Comparison of ENCODE assay signal across 8 cellular contexts in the genomic region with DNA sequence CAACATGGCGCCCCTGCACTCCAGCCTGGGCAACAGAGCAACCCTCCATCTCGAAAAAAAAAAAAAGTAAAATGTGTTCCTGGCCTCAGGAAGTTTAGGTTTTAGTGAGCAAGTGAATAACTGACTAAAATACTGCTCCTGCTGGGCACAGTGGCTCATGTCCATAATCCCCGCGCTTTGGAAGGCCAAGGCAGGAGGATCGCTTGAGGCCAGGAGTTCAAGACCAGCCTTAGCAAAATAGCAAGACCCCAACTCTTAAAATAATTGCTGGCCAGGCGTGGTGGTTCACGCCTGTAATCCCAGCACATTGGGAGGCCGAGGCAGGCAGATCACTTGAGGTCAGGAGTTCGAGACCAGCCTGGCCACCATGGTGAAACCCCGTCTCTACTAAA. TPM values are rescaled to one million over a fixed set of nuclear protein-coding genes. Genes with fewer than 3 reads are reported as not detected.
DNase-seq lines count a peak whose midpoint lies in the region; ATAC-seq and TF ChIP-seq lines count a peak whose summit lies in the region.
"Not testable (repeated sequence)": the region's sequence is repeated elsewhere in the genome, so short reads cannot be mapped to it uniquely, and the experiment has no call there.

No MANE protein-coding gene starts in this region.

- BruUV-seq in HCT116 (replicated peaks; lab: Mats Ljungman, UMichigan) = not testable (repeated sequence)

- not testable (repeated sequence) for TF ChIP-seq CTCF in HCT116 (IDR thresholded peaks at IDR 0.05 in 2 of 3, conservative IDR thresholded peaks at IDR 0.05 in 1 of 3; ENCODE audit: borderline replicate concordance in 1 of 3, insufficient read depth in 1 of 3, low read depth in 2 of 3, low read length in 2 of 3); brain (conservative IDR thresholded peaks at IDR 0.05); endodermal cell (conservative IDR thresholded peaks at IDR 0.05); neural progenitor cell (IDR thresholded peaks at IDR 0.05)

- H3K79me2 ChIP-seq in HCT116 (ENCODE audit: insufficient read depth, low read length) (peaks cover 40% of the 10 kb centered on the region), neural progenitor cell (ENCODE audit: low read depth) (peaks cover 40% of the 10 kb centered on the region)

- H3K4me1 ChIP-seq in CD4-positive, CD25-positive, alpha-beta regulatory T cell (ENCODE audit: control insufficient read depth, insufficient read depth, low read length, poor library complexity, severe bottlenecking) = peaks cover 32% of the 10 kb centered on the region
- peaks cover 0 to 32% of the 10 kb centered on the region in 2 experiments; a peak in 3 of 4 replicates for H3K4me1 ChIP-seq in HCT116 (ENCODE audit: control insufficient read depth in 1 of 2, insufficient read depth in 2 of 2, low read length in 2 of 2)
- H3K4me1 ChIP-seq in endodermal cell (ENCODE audit: control insufficient read depth, insufficient read depth, low read length); neural progenitor cell: not testable (repeated sequence)

- not testable (repeated sequence) for TF ChIP-seq RAD21 in HCT116 (IDR thresholded peaks at IDR 0.05; ENCODE audit: low read depth)

- not testable (repeated sequence) for H3K27me3 Mint-ChIP-seq in CD4-positive, CD25-positive, alpha-beta regulatory T cell; T-helper 17 cell; activated T-helper 1 cell treated with anti-CD3 and anti-CD28 coated beads, Interleukin-12 subunit alpha, Interleukin-12 subunit beta, Interleukin-2, Interleukin-4 antibody, amounts not matched to agents 30 ng/mL and 10 ng/mL and 1 ng/mL, durations not matched to agents 14 hours and 24 hours and 36 hours (ENCODE audit: insufficient read depth); brain; endodermal cell (ENCODE audit: insufficient read depth); neural progenitor cell (ENCODE audit: insufficient read depth, low read depth); stimulated activated naive CD8-positive, alpha-beta T cell treated with anti-CD3 and anti-CD28 coated beads, Interleukin-15, Interleukin-2, amounts not matched to agents 100 ng/mL and 50 ng/mL, for 24 hours

- not testable (repeated sequence) for H3K9ac ChIP-seq in HCT116 (ENCODE audit: low read length); endodermal cell (ENCODE audit: extremely low read depth, low read length, poor library complexity, severe bottlenecking); neural progenitor cell

- not testable (repeated sequence) for H3K27ac ChIP-seq in CD4-positive, CD25-positive, alpha-beta regulatory T cell (ENCODE audit: insufficient read depth, low read length, poor library complexity, severe bottlenecking); endodermal cell (ENCODE audit: low read depth, low read length); neural progenitor cell
- H3K27ac ChIP-seq in HCT116 (ENCODE audit: low read depth, low read length) = peak overlapping the region; percentile 79; the same call in 1 of the 2 replicates

- H3F3A ChIP-seq in neural progenitor cell (ENCODE audit: low read depth) = not testable (repeated sequence)

- not testable (repeated sequence) for TF ChIP-seq POLR2A in HCT116 (IDR thresholded peaks at IDR 0.05; ENCODE audit: borderline replicate concordance, extremely low read depth, insufficient read depth, insufficient read length)

- H3K4me2 ChIP-seq in HCT116 (ENCODE audit: low read length); neural progenitor cell: not testable (repeated sequence)

- DNase-seq in CD4-positive, CD25-positive, alpha-beta regulatory T cell; HCT116 (ENCODE audit: low read depth, low spot score); T-helper 17 cell; activated T-helper 1 cell treated with anti-CD3 and anti-CD28 coated beads, Interleukin-12 subunit alpha, Interleukin-12 subunit beta, Interleukin-2, Interleukin-4 antibody, amounts not matched to agents 30 ng/mL and 10 ng/mL and 1 ng/mL, durations not matched to agents 14 hours and 24 hours and 36 hours (ENCODE audit: low spot score); endodermal cell; neural progenitor cell (ENCODE audit: low spot score): not testable (repeated sequence)

- H3K4me3 ChIP-seq in CD4-positive, CD25-positive, alpha-beta regulatory T cell (ENCODE audit: low read depth, low read length); HCT116 (replicated peaks in 1 of 2; ENCODE audit: low read depth in 1 of 2, low read length in 2 of 2); neural progenitor cell: not testable (repeated sequence)
- H3K4me3 ChIP-seq in endodermal cell (ENCODE audit: low read length) = peak overlapping the region; percentile 80

- not testable (repeated sequence) for H3K9me3 ChIP-seq in CD4-positive, CD25-positive, alpha-beta regulatory T cell (ENCODE audit: control insufficient read depth in 2 of 2, low read length in 2 of 2); HCT116 (ENCODE audit: control insufficient read depth in 1 of 2, insufficient read depth in 1 of 2, low read depth in 1 of 2, low read length in 2 of 2); T-helper 17 cell (ENCODE audit: control insufficient read depth, low read length, poor library complexity, severe bottlenecking); endodermal cell (ENCODE audit: control insufficient read depth, low read length); neural progenitor cell (ENCODE audit: low read depth)

- not testable (repeated sequence) for H4K20me1 ChIP-seq in HCT116 (ENCODE audit: insufficient read depth)
- peaks cover 30% of the 10 kb centered on the region for H4K20me1 ChIP-seq in neural progenitor cell (ENCODE audit: low read depth)

- not testable (repeated sequence) for H3K36me3 ChIP-seq in CD4-positive, CD25-positive, alpha-beta regulatory T cell (ENCODE audit: control insufficient read depth, insufficient read depth, low read length); HCT116 (ENCODE audit: control insufficient read depth in 1 of 2, insufficient read depth in 2 of 2, low read length in 2 of 2); neural progenitor cell
- H3K36me3 ChIP-seq in endodermal cell (ENCODE audit: control insufficient read depth, insufficient read depth, low read length) = peaks cover 10% of the 10 kb centered on the region

- peak overlapping the region in 3 of 4 donors; percentile 54 to 90 (median 73) for H3K4me3 Mint-ChIP-seq in CD4-positive, CD25-positive, alpha-beta regulatory T cell
- H3K4me3 Mint-ChIP-seq in T-helper 17 cell (peak overlapping the region; percentile 19), brain (peak overlapping the region in 4 of 5 experiments; percentile 24 to 84 (median 36)), neural progenitor cell (peak overlapping the region; percentile 86)
- not testable (repeated sequence) for H3K4me3 Mint-ChIP-seq in activated T-helper 1 cell treated with anti-CD3 and anti-CD28 coated beads, Interleukin-12 subunit alpha, Interleukin-12 subunit beta, Interleukin-2, Interleukin-4 antibody, amounts not matched to agents 30 ng/mL and 10 ng/mL and 1 ng/mL, durations not matched to agents 14 hours and 24 hours and 36 hours; endodermal cell
- peak overlapping the region; percentile 17 for H3K4me3 Mint-ChIP-seq in stimulated activated naive CD8-positive, alpha-beta T cell treated with anti-CD3 and anti-CD28 coated beads, Interleukin-15, Interleukin-2, amounts not matched to agents 100 ng/mL and 50 ng/mL, for 24 hours

- not testable (repeated sequence) for ATAC-seq in CD4-positive, CD25-positive, alpha-beta regulatory T cell (ENCODE audit: low read depth in 2 of 2); HCT116; T-helper 17 cell

- H2AFZ ChIP-seq in HCT116 (ENCODE audit: low read depth, low read length, poor library complexity, severe bottlenecking); neural progenitor cell (replicated peaks): not testable (repeated sequence)

- intact Hi-C loops in HCT116 (cut with micrococcal nuclease); activated T-helper 1 cell treated with anti-CD3 and anti-CD28 coated beads, Interleukin-12 subunit alpha, Interleukin-12 subunit beta, Interleukin-2, Interleukin-4 antibody, amounts not matched to agents 30 ng/mL and 10 ng/mL and 1 ng/mL, durations not matched to agents 14 hours and 24 hours and 36 hours (cut with micrococcal nuclease): not testable (repeated sequence)

- not testable (repeated sequence) for H3K9me3 Mint-ChIP-seq in CD4-positive, CD25-positive, alpha-beta regulatory T cell; activated T-helper 1 cell treated with anti-CD3 and anti-CD28 coated beads, Interleukin-12 subunit alpha, Interleukin-12 subunit beta, Interleukin-2, Interleukin-4 antibody, amounts not matched to agents 30 ng/mL and 10 ng/mL and 1 ng/mL, durations not matched to agents 14 hours and 24 hours and 36 hours; brain; endodermal cell; neural progenitor cell; stimulated activated naive CD8-positive, alpha-beta T cell treated with anti-CD3 and anti-CD28 coated beads, Interleukin-15, Interleukin-2, amounts not matched to agents 100 ng/mL and 50 ng/mL, for 24 hours

- RAD21 ChIA-PET in HCT116 (lab: Charles Lee; ENCODE audit: low non-redundant PET in 1 of 2, low total read pairs in 2 of 2, uncharacterized antibody in 2 of 2, unreplicated experiment in 2 of 2) = interaction anchor here in 1 of 2 experiments (1.2 kb wide), 1 partner anchor 14 kb away, joined by 3 read pairs; no protein-coding TSS in a partner anchor

- peak overlapping the region in 1 of 3 donors; percentile 51 for H3K27ac Mint-ChIP-seq in CD4-positive, CD25-positive, alpha-beta regulatory T cell
- peak overlapping the region; percentile 71 for H3K27ac Mint-ChIP-seq in T-helper 17 cell
- peak overlapping the region; percentile 7 for H3K27ac Mint-ChIP-seq in activated T-helper 1 cell treated with anti-CD3 and anti-CD28 coated beads, Interleukin-12 subunit alpha, Interleukin-12 subunit beta, Interleukin-2, Interleukin-4 antibody, amounts not matched to agents 30 ng/mL and 10 ng/mL and 1 ng/mL, durations not matched to agents 14 hours and 24 hours and 36 hours
- not testable (repeated sequence) for H3K27ac Mint-ChIP-seq in brain; endodermal cell; neural progenitor cell; stimulated activated naive CD8-positive, alpha-beta T cell treated with anti-CD3 and anti-CD28 coated beads, Interleukin-15, Interleukin-2, amounts not matched to agents 100 ng/mL and 50 ng/mL, for 24 hours

- peaks cover 18 to 44% (median 26%) of the 10 kb centered on the region in 4 donors for H3K4me1 Mint-ChIP-seq in CD4-positive, CD25-positive, alpha-beta regulatory T cell
- H3K4me1 Mint-ChIP-seq in T-helper 17 cell (peaks cover 26% of the 10 kb centered on the region), brain (peaks cover 31% of the 10 kb centered on the region), endodermal cell (peaks cover 20% of the 10 kb centered on the region), neural progenitor cell (peaks cover 11% of the 10 kb centered on the region)
- H3K4me1 Mint-ChIP-seq in activated T-helper 1 cell treated with anti-CD3 and anti-CD28 coated beads, Interleukin-12 subunit alpha, Interleukin-12 subunit beta, Interleukin-2, Interleukin-4 antibody, amounts not matched to agents 30 ng/mL and 10 ng/mL and 1 ng/mL, durations not matched to agents 14 hours and 24 hours and 36 hours (ENCODE audit: low read depth) = peaks cover 17% of the 10 kb centered on the region
- peaks cover 32% of the 10 kb centered on the region for H3K4me1 Mint-ChIP-seq in stimulated activated naive CD8-positive, alpha-beta T cell treated with anti-CD3 and anti-CD28 coated beads, Interleukin-15, Interleukin-2, amounts not matched to agents 100 ng/mL and 50 ng/mL, for 24 hours (ENCODE audit: low read depth)

- H3K9me2 ChIP-seq in HCT116 (ENCODE audit: insufficient read depth) = not testable (repeated sequence)

- not testable (repeated sequence) for H3K27me3 ChIP-seq in CD4-positive, CD25-positive, alpha-beta regulatory T cell (ENCODE audit: control insufficient read depth, insufficient read depth, low read length); HCT116 (ENCODE audit: insufficient read depth, low read length); endodermal cell (ENCODE audit: control insufficient read depth, insufficient read depth, low read length, poor library complexity, severe bottlenecking); neural progenitor cell

- POLR2A ChIA-PET in HCT116 (lab: Charles Lee) = not testable (repeated sequence)

- CTCF ChIA-PET in HCT116 (lab: Charles Lee) = interaction anchor here (1.8 kb wide), 1 partner anchor 117 kb away, joined by 4 read pairs; no protein-coding TSS in a partner anchor

- WGBS in endodermal cell (ENCODE audit: insufficient coverage in 1 of 2, insufficient read length in 1 of 2), 2 experiments = 97% methylated on average over 9 to 10 of the region's 10 CpGs

- H3K36me3 Mint-ChIP-seq in CD4-positive, CD25-positive, alpha-beta regulatory T cell; T-helper 17 cell (ENCODE audit: low read depth); endodermal cell (ENCODE audit: low read depth): not testable (repeated sequence)
- H3K36me3 Mint-ChIP-seq in activated T-helper 1 cell treated with anti-CD3 and anti-CD28 coated beads, Interleukin-12 subunit alpha, Interleukin-12 subunit beta, Interleukin-2, Interleukin-4 antibody, amounts not matched to agents 30 ng/mL and 10 ng/mL and 1 ng/mL, durations not matched to agents 14 hours and 24 hours and 36 hours (ENCODE audit: low read depth) = peaks cover 13% of the 10 kb centered on the region
- H3K36me3 Mint-ChIP-seq in brain (peaks cover 16% of the 10 kb centered on the region), neural progenitor cell (peaks cover 15% of the 10 kb centered on the region)
- peaks cover 16% of the 10 kb centered on the region for H3K36me3 Mint-ChIP-seq in stimulated activated naive CD8-positive, alpha-beta T cell treated with anti-CD3 and anti-CD28 coated beads, Interleukin-15, Interleukin-2, amounts not matched to agents 100 ng/mL and 50 ng/mL, for 24 hours (ENCODE audit: low read depth)

RNA-seq across cellular contexts. Expression of gene RNF216, which starts 0.8 kb away (rescaled TPM):
- total RNA-seq in CD4-positive, CD25-positive, alpha-beta regulatory T cell = 74.2 TPM
- polyA plus RNA-seq in CD4-positive, CD25-positive, alpha-beta regulatory T cell = 10 to 100 TPM; 17.7 to 26.7 (median 21.8) TPM
- total RNA-seq in HCT116 (2021; ENCODE audit: unreplicated experiment) (32.9 TPM), T-helper 17 cell (10 to 100 TPM; 74.1 to 74.7 TPM), endodermal cell (10 to 100 TPM; 39.5 to 44.1 TPM), neural progenitor cell (ENCODE audit: low replicate concordance) (32.6 and 32.9 TPM in 2 replicates)
- polyA plus RNA-seq in HCT116 (2012) = 18.5 and 21.6 TPM in 2 replicates
- total RNA-seq in activated T-helper 1 cell treated with anti-CD3 and anti-CD28 coated beads, Interleukin-12 subunit alpha, Interleukin-12 subunit beta, Interleukin-2, Interleukin-4 antibody, amounts not matched to agents 30 ng/mL and 10 ng/mL and 1 ng/mL, durations not matched to agents 14 hours and 24 hours and 36 hours = 39.2 and 40.2 TPM in 2 replicates
- polyA plus RNA-seq in brain (ENCODE audit: insufficient read depth, low read depth, low replicate concordance) = 27.1 TPM
- 28.5 TPM for polyA plus RNA-seq in endodermal cell (2013, experiment 1 of 2)
- polyA plus RNA-seq in endodermal cell (2013, experiment 2 of 2) = 27.1 TPM
